8 cellular contexts compared by ENCODE assay signal in genomic region chr5:43514816-43515677, GRCh38. TPM values are rescaled to one million over a fixed set of nuclear protein-coding genes. Genes with fewer than 3 reads are reported as not detected.
DNase-seq lines count a peak whose midpoint lies in the region; ATAC-seq and TF ChIP-seq lines count a peak whose summit lies in the region.

Gene C5orf34, minus strand, starts transcription at chr5:43515148. Its CDS starts 5,809 bp downstream, at chr5:43509339.

- no peaks in the 10 kb centered on the region for H3K9me3 Mint-ChIP-seq in activated naive CD8-positive, alpha-beta T cell (ENCODE audit: low read depth)
- no peaks in the 10 kb centered on the region for H3K9me3 Mint-ChIP-seq in osteocyte (ENCODE audit: unreplicated experiment)

- H3K4me3 Mint-ChIP-seq in activated naive CD8-positive, alpha-beta T cell = peak within 1 kb of the TSS; percentile 94
- peak within 1 kb of the TSS; percentile 89 for H3K4me3 Mint-ChIP-seq in osteocyte (ENCODE audit: unreplicated experiment)

- H3K27me3 Mint-ChIP-seq in activated naive CD8-positive, alpha-beta T cell = no peaks in the 10 kb centered on the region
- H3K27me3 Mint-ChIP-seq in osteocyte (ENCODE audit: unreplicated experiment) = no peaks in the 10 kb centered on the region

- no peaks in the 10 kb centered on the region for H3K9me3 ChIP-seq in thymus (ENCODE audit: control insufficient read depth)

- peak; percentile 98 for DNase-seq in GM10266 (ENCODE audit: extremely low spot score)
- peak; percentile 97 for DNase-seq in NCI-H1092 treated with DMSO at 0.1 percent for 48 hours (lab: John Stamatoyannopoulos, UW)
- peak; percentile 89 to 98 (median 96) for DNase-seq in head of caudate nucleus
- DNase-seq in osteocyte (ENCODE audit: extremely low spot score, unreplicated experiment) = peak; percentile 98

- TF ChIP-seq CTCF in GM10266 (IDR thresholded peaks at IDR 0.05; ENCODE audit: control insufficient read depth, insufficient read depth, low read depth, missing control alignments) (no peak), osteocyte (IDR thresholded peaks at IDR 0.05) (no peak)

- peaks cover 37% of the 10 kb centered on the region for H3K4me1 Mint-ChIP-seq in activated naive CD8-positive, alpha-beta T cell (ENCODE audit: low read depth)
- peaks cover 28% of the 10 kb centered on the region for H3K4me1 Mint-ChIP-seq in osteocyte (ENCODE audit: unreplicated experiment)

- peaks cover 8% of the 10 kb centered on the region for H3K4me1 ChIP-seq in thymus (ENCODE audit: control insufficient read depth, insufficient read depth, low read length)

- H3K27me3 ChIP-seq in thymus (ENCODE audit: control insufficient read depth, insufficient read depth) = no peaks in the 10 kb centered on the region

- peak within 1 kb of the TSS; percentile 86 for H3K4me3 ChIP-seq in thymus (ENCODE audit: low read length)

- under 1% methylated on average over 35 of the region's 35 CpGs for WGBS in thymus

- intact Hi-C loops in head of caudate nucleus (cut with DNase I) = no loop called here

- H3K27ac ChIP-seq in thymus (ENCODE audit: low read depth) = peak within 1 kb of the TSS; percentile 96

- ATAC-seq in HG02623 (IDR thresholded peaks at IDR 0.05; ENCODE audit: unreplicated experiment) (peak; percentile 99), SK-N-SH treated with all-trans-retinoic acid at 6 μM for 48 hours (peak; percentile 98)

- H3K27ac Mint-ChIP-seq in activated naive CD8-positive, alpha-beta T cell = peak within 1 kb of the TSS; percentile 95
- peak within 1 kb of the TSS; percentile 99 for H3K27ac Mint-ChIP-seq in osteocyte (ENCODE audit: unreplicated experiment)

- no peaks in the 10 kb centered on the region for H3K36me3 ChIP-seq in thymus (ENCODE audit: control insufficient read depth, insufficient read depth)

- peaks cover 13% of the 10 kb centered on the region for H3K36me3 Mint-ChIP-seq in activated naive CD8-positive, alpha-beta T cell
- no peaks in the 10 kb centered on the region for H3K36me3 Mint-ChIP-seq in osteocyte (ENCODE audit: unreplicated experiment)

TF ChIP-seq in SK-N-SH treated with all-trans-retinoic acid at 6 μM for 48 hours, 23 proteins besides CTCF, POLR2A, EP300 and RAD21:
- no peak for TF ChIP-seq ZNF8 (CRISPR knock-in tag; IDR thresholded peaks at IDR 0.05)
- TF ChIP-seq ZNF70 (CRISPR knock-in tag; IDR thresholded peaks at IDR 0.05) = no peak
- TF ChIP-seq POU6F1 (CRISPR knock-in tag; IDR thresholded peaks at IDR 0.05; ENCODE audit: borderline replicate concordance, low read depth) = no peak
- TF ChIP-seq ESRRG (CRISPR knock-in tag; IDR thresholded peaks at IDR 0.05) = no peak
- TF ChIP-seq TCF4 (CRISPR knock-in tag; IDR thresholded peaks at IDR 0.05; ENCODE audit: borderline replicate concordance) = no peak
- TF ChIP-seq GLIS3 (CRISPR knock-in tag; IDR thresholded peaks at IDR 0.05) = no peak
- no peak for TF ChIP-seq CSDC2 (CRISPR knock-in tag; IDR thresholded peaks at IDR 0.05)
- no peak for TF ChIP-seq ZFP3 (CRISPR knock-in tag; IDR thresholded peaks at IDR 0.05)
- TF ChIP-seq ZNF565 (CRISPR knock-in tag; conservative IDR thresholded peaks at IDR 0.05; ENCODE audit: low read depth) = no peak
- no peak for TF ChIP-seq RARB (CRISPR knock-in tag; IDR thresholded peaks at IDR 0.05)
- no peak for TF ChIP-seq BACH2 (CRISPR knock-in tag; IDR thresholded peaks at IDR 0.05; ENCODE audit: borderline replicate concordance)
- no peak for TF ChIP-seq ARNTL (CRISPR knock-in tag; IDR thresholded peaks at IDR 0.05; ENCODE audit: borderline replicate concordance, low read depth)
- no peak for TF ChIP-seq TOX (CRISPR knock-in tag; IDR thresholded peaks at IDR 0.05; ENCODE audit: borderline replicate concordance)
TF ChIP-seq in SK-N-SH treated with all-trans-retinoic acid at 6 μM for 48 hours: peak in this region for 0.

RNA-seq across cellular contexts. Expression of gene C5orf34, which starts in this region (rescaled TPM):
- total RNA-seq in osteocyte = 1.5 and 1.7 TPM in 2 replicates
- polyA plus RNA-seq in thymus = 5.3 TPM

Comparison
In these comparisons a context has a peak if more than half of its experiments do, and no peak if none do; other contexts are left out.
1. Peak in every context shown above with its lines: DNase-seq, ATAC-seq, H3K4me3 ChIP-seq and H3K27ac ChIP-seq.